In genomic region chr3:169564883-169565282, GRCh38 we compare ENCODE assay signal across 13 cellular contexts.
DNase-seq lines count a peak whose midpoint lies in the region; ATAC-seq and TF ChIP-seq lines count a peak whose summit lies in the region.
"Had no signal": no experiment of that assay in that cellular context is flagged by ENCODE, and none has a peak within 500 bp of the region (broad histone marks: within the 10 kb centered on the region; RNA-seq: fewer than 3 reads in every experiment).

No MANE protein-coding gene starts in this region.

- H3K9me3 ChIP-seq in PC-3 (ENCODE audit: low read length) = no peaks in the 10 kb centered on the region
- H3K9me3 ChIP-seq in esophagus muscularis mucosa = no peaks in the 10 kb centered on the region

- POLR2A ChIA-PET in PC-3 (lab: Charles Lee; ENCODE audit: unreplicated experiment) = no interaction called here

- no peaks in the 10 kb centered on the region for H3K9me3 Mint-ChIP-seq in activated naive CD8-positive, alpha-beta T cell treated with anti-CD3 and anti-CD28 coated beads for 36 hours
- H3K9me3 Mint-ChIP-seq: activated naive CD4-positive, alpha-beta T cell treated with anti-CD3 and anti-CD28 coated beads, Interleukin-2, amount 50 U/mL, for 24 hours had no signal

- H3K4me1 ChIP-seq in PC-3 (ENCODE audit: insufficient read depth, low read length) (no peaks in the 10 kb centered on the region), esophagus muscularis mucosa (no peaks in the 10 kb centered on the region)

- H3K27me3 ChIP-seq in PC-3 (ENCODE audit: low read length) (no peaks in the 10 kb centered on the region), kidney epithelial cell (ENCODE audit: control insufficient read depth, insufficient read depth, low read length) (no peaks in the 10 kb centered on the region), esophagus muscularis mucosa (no peaks in the 10 kb centered on the region)

- no peak overlapping the region for H3K4me3 Mint-ChIP-seq in activated naive CD8-positive, alpha-beta T cell treated with anti-CD3 and anti-CD28 coated beads for 36 hours
- H3K4me3 Mint-ChIP-seq: activated naive CD4-positive, alpha-beta T cell treated with anti-CD3 and anti-CD28 coated beads, Interleukin-2, amount 50 U/mL, for 24 hours had no signal

- peak; percentile 85 for ATAC-seq in PC-3
- ATAC-seq: Right ventricle myocardium inferior had no signal

- H3K4me1 Mint-ChIP-seq in activated naive CD8-positive, alpha-beta T cell treated with anti-CD3 and anti-CD28 coated beads for 36 hours = no peaks in the 10 kb centered on the region
- H3K4me1 Mint-ChIP-seq: activated naive CD4-positive, alpha-beta T cell treated with anti-CD3 and anti-CD28 coated beads, Interleukin-2, amount 50 U/mL, for 24 hours had no signal

- no TSS peak for BruUV-seq in PC-3 (replicated peaks; lab: Mats Ljungman, UMichigan)

- WGBS in esophagus muscularis mucosa = 93% methylated on average over 3 of the region's 3 CpGs

- H3K4me2 ChIP-seq in PC-3 (ENCODE audit: low read length) = no peak overlapping the region

- no peak overlapping the region for H2AFZ ChIP-seq in PC-3 (ENCODE audit: low read length)

- no peak overlapping the region for H3K4me3 ChIP-seq in PC-3 (ENCODE audit: low read length)
- H3K4me3 ChIP-seq in kidney epithelial cell (ENCODE audit: low read depth, low read length) = no peak overlapping the region
- H3K4me3 ChIP-seq in esophagus muscularis mucosa = no peak overlapping the region

- no peak for TF ChIP-seq POLR2A in esophagus muscularis mucosa (IDR thresholded peaks at IDR 0.05; ENCODE audit: low read depth)

- H3K9ac ChIP-seq in PC-3 (ENCODE audit: low read length) = no peak overlapping the region

- H4K20me1 ChIP-seq in PC-3 (ENCODE audit: low read length) = no peaks in the 10 kb centered on the region

- CTCF ChIA-PET in PC-3 (lab: Charles Lee) = interaction anchor here (0.5 to 1.1 kb wide), 3 partner anchors 99 to 464 kb away, joined by 3 read pairs; partner anchors contain the start of gene MECOM

- peaks cover 12% of the 10 kb centered on the region for H3K27me3 Mint-ChIP-seq in activated naive CD8-positive, alpha-beta T cell treated with anti-CD3 and anti-CD28 coated beads for 36 hours

- H3K79me2 ChIP-seq in PC-3 (ENCODE audit: low read length) = no peaks in the 10 kb centered on the region

- intact Hi-C loops in PC-3 (cut with micrococcal nuclease) (no loop called here), esophagus muscularis mucosa (cut with DNase I) (no loop called here)

- peak; percentile 3 for DNase-seq in HCEC 1CT
- peak; percentile 31 for DNase-seq in PC-3
- no peak for DNase-seq in kidney epithelial cell (ENCODE audit: low read depth)
- DNase-seq in NK-92 (lab: John Stamatoyannopoulos, UW; ENCODE audit: unreplicated experiment) = no peak
- no peak for DNase-seq in HPDE6-E6E7 (ENCODE audit: extremely low spot score)
- DNase-seq in esophagus muscularis mucosa (ENCODE audit: extremely low spot score) = no peak
- DNase-seq in activated naive CD8-positive, alpha-beta T cell treated with anti-CD3 and anti-CD28 coated beads for 36 hours = no peak
- DNase-seq: activated CD4-positive, alpha-beta T cell treated with anti-CD3 and anti-CD28 coated beads for 1 hour; effector CD8-positive, alpha-beta T cell; NCI-H2081 treated with DMSO at 0.1 percent for 48 hours had no signal

- no peaks in the 10 kb centered on the region for H3F3A ChIP-seq in PC-3 (ENCODE audit: low read length, unreplicated experiment)

- H3K36me3 Mint-ChIP-seq in activated naive CD8-positive, alpha-beta T cell treated with anti-CD3 and anti-CD28 coated beads for 36 hours = no peaks in the 10 kb centered on the region
- H3K36me3 Mint-ChIP-seq: activated naive CD4-positive, alpha-beta T cell treated with anti-CD3 and anti-CD28 coated beads, Interleukin-2, amount 50 U/mL, for 24 hours had no signal

- no peak for TF ChIP-seq EP300 in esophagus muscularis mucosa (IDR thresholded peaks at IDR 0.05)

- H3K9me2 ChIP-seq in PC-3 (replicated peaks; ENCODE audit: low read length) = no peaks in the 10 kb centered on the region

- H3K36me3 ChIP-seq in PC-3 (ENCODE audit: low read depth, low read length) = no peaks in the 10 kb centered on the region
- H3K36me3 ChIP-seq in kidney epithelial cell (ENCODE audit: control insufficient read depth, insufficient read depth, low read length) = no peaks in the 10 kb centered on the region
- no peaks in the 10 kb centered on the region for H3K36me3 ChIP-seq in esophagus muscularis mucosa

- TF ChIP-seq CTCF in GM12873 (IDR thresholded peaks at IDR 0.05; ENCODE audit: insufficient read depth, low read depth, low read length, missing control alignments) (peak; percentile 43), PC-3 (conservative IDR thresholded peaks at IDR 0.05; ENCODE audit: low read depth, low read length) (peak; percentile 55), kidney epithelial cell (IDR thresholded peaks at IDR 0.05; ENCODE audit: insufficient read depth, low read length, poor library complexity, severe bottlenecking) (peak; percentile 25), esophagus muscularis mucosa (IDR thresholded peaks at IDR 0.05) (no peak)

- H3K27ac ChIP-seq in PC-3 (ENCODE audit: low read length) (no peak overlapping the region), esophagus muscularis mucosa (replicated peaks in 1 of 4) (no peak overlapping the region)

- no peak overlapping the region for H3K27ac Mint-ChIP-seq in activated naive CD8-positive, alpha-beta T cell treated with anti-CD3 and anti-CD28 coated beads for 36 hours
- H3K27ac Mint-ChIP-seq: activated naive CD4-positive, alpha-beta T cell treated with anti-CD3 and anti-CD28 coated beads, Interleukin-2, amount 50 U/mL, for 24 hours had no signal

Comparison
In these comparisons a context has a peak if more than half of its experiments do, and no peak if none do; other contexts are left out.
1. CTCF ChIP-seq: peak in GM12873 (single experiment), PC-3 (single experiment) and kidney epithelial cell (single experiment); none in esophagus muscularis mucosa (0 of 3).
2. DNase-seq: peak in HCEC 1CT (single experiment) and PC-3 (single experiment); none in kidney epithelial cell (single experiment), NK-92 (single experiment), HPDE6-E6E7 (single experiment), esophagus muscularis mucosa (single experiment) and activated naive CD8-positive, alpha-beta T cell treated with anti-CD3 and anti-CD28 coated beads for 36 hours (single experiment).